Comparison of ENCODE assay signal across 8 cellular contexts in the genomic region with DNA sequence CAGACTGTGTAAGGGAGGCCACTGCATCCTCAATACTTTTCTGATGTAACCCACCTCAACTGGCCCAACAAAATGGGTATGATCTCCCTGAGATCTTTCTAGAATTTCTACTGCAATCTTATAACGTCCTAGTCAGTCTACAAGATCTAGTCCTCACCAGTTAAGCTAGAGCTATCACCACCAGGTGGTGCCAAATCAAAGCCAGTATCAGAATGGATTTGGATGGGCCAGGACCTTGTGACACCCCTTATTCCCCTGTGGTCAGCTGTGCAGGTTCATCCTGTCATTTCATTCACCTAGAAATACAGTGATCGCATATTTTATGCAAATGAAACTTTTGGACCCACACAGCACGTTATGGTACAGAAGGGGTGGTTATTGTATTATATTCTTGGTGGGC.
DNase-seq lines count a peak whose midpoint lies in the region; ATAC-seq, FAIRE-seq and TF ChIP-seq lines count a peak whose summit lies in the region.

No MANE protein-coding gene starts in this region.

- H3K4me1 ChIP-seq in HAP-1 (peaks cover 11% of the 10 kb centered on the region), Peyer's patch (no peaks in the 10 kb centered on the region), H1 (replicated peaks in 1 of 4; ENCODE audit: control insufficient read depth in 3 of 4, insufficient read depth in 4 of 4, low read length in 3 of 4) (no peaks in the 10 kb centered on the region)

- H2BK120ac ChIP-seq in H1 (replicated peaks; ENCODE audit: low read depth, low read length): no peak overlapping the region

- CTCF ChIA-PET in H1 (lab: Charles Lee; ENCODE audit: partially characterized antibody): interaction anchor here (0.5 to 2.0 kb wide), 14 partner anchors 12 to 194 kb away, joined by 3 to 8 read pairs (median 4); no protein-coding TSS in a partner anchor

- H3K4me3 ChIP-seq in HAP-1 (no peak overlapping the region), Peyer's patch (no peak overlapping the region), H1 (ENCODE audit: extremely low read depth in 1 of 4, insufficient read depth in 2 of 4, low read depth in 3 of 4, low read length in 4 of 4) (no peak overlapping the region)

- H3K27me3 Mint-ChIP-seq in nephron progenitor cell (ENCODE audit: low read depth, poor library complexity): no peaks in the 10 kb centered on the region

- H3K9me3 ChIP-seq in HAP-1 (no peaks in the 10 kb centered on the region), Peyer's patch (no peaks in the 10 kb centered on the region), H1 (ENCODE audit: insufficient read depth in 2 of 2, low read depth in 1 of 2, low read length in 1 of 2) (no peaks in the 10 kb centered on the region)

- H3K79me2 ChIP-seq in H1 (ENCODE audit: control insufficient read depth in 1 of 2, insufficient read depth in 2 of 2, low read length in 2 of 2): peaks cover 0 to 2% of the 10 kb centered on the region in 2 experiments; a peak in 1 of 4 replicates

- H3K18ac ChIP-seq in H1 (ENCODE audit: extremely low read depth, low read length): no peak overlapping the region

- no peak overlapping the region for H3K9ac ChIP-seq in H1 (replicated peaks in 1 of 4; ENCODE audit: extremely low read depth in 1 of 4, low read depth in 3 of 4, low read length in 3 of 4)

- H3K4me1 Mint-ChIP-seq in nephron progenitor cell: peaks cover under 1% of the 10 kb centered on the region

- no peak overlapping the region for H2AK5ac ChIP-seq in H1 (ENCODE audit: low read depth, low read length)

- peaks cover 4% of the 10 kb centered on the region for H3K36me3 Mint-ChIP-seq in nephron progenitor cell (ENCODE audit: low read depth)

- H4K8ac ChIP-seq in H1 (ENCODE audit: extremely low read depth, insufficient read depth, low read length): no peak overlapping the region

- ATAC-seq in HG02588 (IDR thresholded peaks at IDR 0.05; ENCODE audit: unreplicated experiment): no peak

- H3K36me3 ChIP-seq in HAP-1 (replicated peaks): no peaks in the 10 kb centered on the region
- H3K36me3 ChIP-seq in Peyer's patch: no peaks in the 10 kb centered on the region
- no peaks in the 10 kb centered on the region; a peak in 1 of 8 replicates for H3K36me3 ChIP-seq in H1 (ENCODE audit: control insufficient read depth in 2 of 4, insufficient read depth in 4 of 4, low read length in 3 of 4)

- H2BK5ac ChIP-seq in H1 (ENCODE audit: low read depth, low read length): no peak overlapping the region

- WGBS in H1 (ENCODE audit: extremely low coverage in 1 of 2, insufficient coverage in 1 of 2, insufficient read length in 1 of 2, insufficient replicate concordance in 2 of 2, low coverage in 1 of 2, low lambda C conversion rate in 2 of 2, missing lambda C conversion rate in 1 of 2), 2 experiments: 30% methylated on average over 3 of the region's 3 CpGs; no CpG with 5 or more reads in 1 of the 2 experiments

- H4K5ac ChIP-seq in H1 (ENCODE audit: insufficient read length, low read depth, low read length): no peak overlapping the region

- no peak overlapping the region for H3K27ac ChIP-seq in Peyer's patch
- H3K27ac ChIP-seq in H1 (ENCODE audit: low read depth, low read length): no peak overlapping the region

- no peak overlapping the region for H3K4ac ChIP-seq in H1 (replicated peaks; ENCODE audit: insufficient read length, low read depth, low read length)

- no peak overlapping the region for H2BK12ac ChIP-seq in H1 (ENCODE audit: low read depth, low read length)

- no peak overlapping the region for H4K91ac ChIP-seq in H1 (replicated peaks; ENCODE audit: insufficient read length, low read length)

- H4K20me1 ChIP-seq in H1 (replicated peaks in 1 of 2; ENCODE audit: control insufficient read depth in 1 of 2, insufficient read depth in 2 of 2, low read length in 2 of 2): peaks cover 0 to 1% of the 10 kb centered on the region in 2 experiments

- H3K23ac ChIP-seq in H1 (ENCODE audit: insufficient read length): no peak overlapping the region

- H2AFZ ChIP-seq in H1 (ENCODE audit: low read length): no peak overlapping the region

- TF ChIP-seq POLR2A in Peyer's patch (IDR thresholded peaks at IDR 0.05) (no peak), H1 (IDR thresholded peaks at IDR 0.05; ENCODE audit: control extremely low read depth in 1 of 2, low read depth in 2 of 2, low read length in 2 of 2) (no peak)

- H3K23me2 ChIP-seq in H1 (ENCODE audit: low read depth, low read length): no peaks in the 10 kb centered on the region; the same call in 1 of the 2 replicates

- H3K27ac Mint-ChIP-seq in nephron progenitor cell: no peak overlapping the region

- TF ChIP-seq RAD21 in H1 (IDR thresholded peaks at IDR 0.05 in 1 of 2, conservative IDR thresholded peaks at IDR 0.05 in 1 of 2; ENCODE audit: low read depth in 2 of 2, low read length in 2 of 2): peak; percentile 82 to 86

- H3K27me3 ChIP-seq in HAP-1 (ENCODE audit: low read depth) (no peaks in the 10 kb centered on the region), Peyer's patch (no peaks in the 10 kb centered on the region), H1 (replicated peaks in 1 of 4; ENCODE audit: control insufficient read depth in 3 of 4, extremely low read depth in 1 of 4, insufficient read depth in 3 of 4, low read length in 3 of 4) (no peaks in the 10 kb centered on the region)

- no peak for TF ChIP-seq EP300 in H1 (IDR thresholded peaks at IDR 0.05; ENCODE audit: borderline replicate concordance in 1 of 2, low read depth in 2 of 2, low read length in 2 of 2)

- no peak overlapping the region for H3K14ac ChIP-seq in H1 (ENCODE audit: insufficient read length)

- DNase-seq in NCI-H2171 treated with DMSO at 0.1 percent for 48 hours (lab: John Stamatoyannopoulos, UW): peak; percentile 8
- DNase-seq in NCI-H2171 (lab: John Stamatoyannopoulos, UW): no peak
- DNase-seq in HAP-1 (ENCODE audit: low spot score in 2 of 2): peak; percentile 31 to 69
- peak in 1 of 3 donors; percentile 57 for DNase-seq in Peyer's patch
- peak in 1 of 2 experiments; percentile 72 for DNase-seq in H1 (ENCODE audit: low read depth in 1 of 2, low spot score in 2 of 2)
- DNase-seq in nephron progenitor cell: peak; percentile 41
- DNase-seq in epidermal melanocyte (ENCODE audit: insufficient read length, low spot score): no peak

- no peak overlapping the region for H3K4me2 ChIP-seq in H1 (ENCODE audit: insufficient read depth in 1 of 2, low read depth in 2 of 2, low read length in 2 of 2)

- H3K79me1 ChIP-seq in H1 (ENCODE audit: low read depth, low read length): no peaks in the 10 kb centered on the region; the same call in 1 of the 2 replicates

- H2BK20ac ChIP-seq in H1 (ENCODE audit: low read length): no peak overlapping the region

- POLR2A ChIA-PET in H1 (lab: Charles Lee; ENCODE audit: partially characterized antibody): interaction anchor here (1.3 kb wide), 1 partner anchor 168 kb away, joined by 3 read pairs; no protein-coding TSS in a partner anchor

- in situ Hi-C loops in HAP-1 (cut with MboI; ENCODE audit: low sequenced_read_pairs): loop anchor here (5.0 kb wide), 1 partner anchor 184 kb away; no protein-coding TSS in a partner anchor

- TF ChIP-seq CTCF in Peyer's patch (IDR thresholded peaks at IDR 0.05) (peak in 4 of 6 experiments; percentile 30 to 56 (median 52)), H1 (IDR thresholded peaks at IDR 0.05; ENCODE audit: control extremely low read depth in 1 of 3, insufficient read depth in 1 of 3, low read depth in 1 of 3, low read length in 3 of 3) (peak; percentile 31 to 88 (median 85)), nephron progenitor cell (IDR thresholded peaks at IDR 0.05) (peak; percentile 61)

- H3K9me3 Mint-ChIP-seq in nephron progenitor cell: no peaks in the 10 kb centered on the region

- no peak overlapping the region for H3K56ac ChIP-seq in H1 (replicated peaks; ENCODE audit: insufficient read length, low read depth, low read length)

- FAIRE-seq in H1 (lab: Jason Lieb, UNC): peak; percentile 97

- no peak overlapping the region for H2BK15ac ChIP-seq in H1 (ENCODE audit: low read length)

- H3K4me3 Mint-ChIP-seq in nephron progenitor cell: no peak overlapping the region

Comparison
In these comparisons a context has a peak if more than half of its experiments do, and no peak if none do; other contexts are left out.
1. DNase-seq: peak in NCI-H2171 treated with DMSO at 0.1 percent for 48 hours (single experiment), HAP-1 (2 of 2) and nephron progenitor cell (single experiment); none in NCI-H2171 (single experiment) and epidermal melanocyte (single experiment).
2. Peak in every context shown above with its lines, with median percentiles within 50 percentile points of each other: CTCF ChIP-seq.